Comparison of ENCODE assay signal across 15 cellular contexts in genomic region chr11:20021212-20021611, GRCh38.
"Had no signal": no experiment of that assay in that cellular context is flagged by ENCODE, and none has a peak within 500 bp of the region (broad histone marks: within the 10 kb centered on the region; RNA-seq: fewer than 3 reads in every experiment).

No MANE protein-coding gene starts in this region.

- H3K27me3 ChIP-seq: body of pancreas, tibial nerve had no signal

- ATAC-seq: activated CD8-positive, alpha-beta memory T cell treated with anti-CD3 and anti-CD28 coated beads, Interleukin-2, amount 10 ng/mL, durations not matched to agents 7 days and 5 days; activated naive CD4-positive, alpha-beta T cell treated with anti-CD3 and anti-CD28 coated beads, Interleukin-2, amount 50 U/mL, for 72 hours; body of pancreas; esophagus mucosa; left colon; natural killer cell treated with Interleukin-12 subunit alpha and Interleukin-12 subunit beta and Interleukin-15 and Interleukin-18, amount 100 ng/mL, for 72 hours; right cardiac atrium; stimulated activated effector memory CD8-positive, alpha-beta T cell treated with anti-CD3 and anti-CD28 coated beads, Interleukin-12 subunit alpha, Interleukin-12 subunit beta, amount 100 ng/mL, for 72 hours had no signal

- H3K27ac ChIP-seq: body of pancreas, tibial nerve had no signal

- H3K36me3 ChIP-seq: tibial nerve had no signal

- DNase-seq: activated CD4-positive, alpha-beta T cell treated with anti-CD3 and anti-CD28 coated beads, Interleukin-2, amount 50 U/mL, for 4 hours; activated CD4-positive, CD25-positive, alpha-beta regulatory T cell treated with anti-CD3 and anti-CD28 coated beads, Interleukin-2, amount 50 U/mL, for 72 hours; activated CD8-positive, alpha-beta memory T cell treated with anti-CD3 and anti-CD28 coated beads, Interleukin-2, amount 10 ng/mL, durations not matched to agents 7 days and 5 days; activated effector memory CD4-positive, alpha-beta T cell treated with Interleukin-2 at 50 U/mL for 16 hours; activated T-cell treated with anti-CD3 and anti-CD28 coated beads, Interleukin-2, amount 50 U/mL, for 24 hours; amniotic stem cell; body of pancreas; left colon; occipital lobe; right cardiac atrium had no signal

- H3K9me3 ChIP-seq: body of pancreas, tibial nerve had no signal

- H3K4me3 ChIP-seq: body of pancreas, tibial nerve had no signal
